In the genomic region with DNA sequence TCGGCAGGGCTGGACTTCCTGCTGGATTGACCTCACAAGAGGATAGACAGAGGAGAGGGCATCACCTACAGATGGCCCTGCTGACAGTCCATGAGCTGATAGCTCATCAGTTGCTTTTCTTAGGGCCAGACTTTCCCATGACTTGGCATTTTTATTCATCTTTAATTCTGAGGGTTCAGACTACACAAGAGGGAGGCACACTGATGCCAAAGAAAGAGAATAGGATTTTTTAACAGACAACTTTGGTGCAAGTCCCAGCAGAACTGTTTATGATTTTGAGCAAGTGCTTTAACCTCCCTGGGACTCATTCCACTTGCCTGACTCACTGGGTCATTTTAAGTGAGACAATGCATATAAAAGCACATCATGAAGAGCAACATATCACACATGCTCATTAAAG, we compare ENCODE assay signal across 16 cellular contexts.
DNase-seq lines count a peak whose midpoint lies in the region; ATAC-seq, FAIRE-seq and TF ChIP-seq lines count a peak whose summit lies in the region.
"Had no signal": no experiment of that assay in that cellular context is flagged by ENCODE, and none has a peak within 500 bp of the region (broad histone marks: within the 10 kb centered on the region; RNA-seq: fewer than 3 reads in every experiment).

No MANE protein-coding gene starts in this region.

- DNase-seq in AG09309 (ENCODE audit: low read depth) (peak; percentile 72), LHCN-M2 (ENCODE audit: low read depth) (peak; percentile 7), epithelial cell of prostate (ENCODE audit: low read depth, low spot score) (peak; percentile 82), non-pigmented ciliary epithelial cell (ENCODE audit: low read depth) (peak; percentile 36), pancreas (no peak), NCI-H226 (no peak), WERI-Rb-1 (no peak)
- no peak for DNase-seq in stimulated activated CD4-positive, alpha-beta T cell treated with anti-CD3 and anti-CD28 coated beads, Interleukin-2, amount 100 ng/mL, for 24 hours
- DNase-seq: activated CD4-positive, alpha-beta T cell treated with anti-CD3 and anti-CD28 coated beads, Interleukin-2, amount 10 ng/mL, durations not matched to agents 24 days and 14 days; activated T-cell treated with anti-CD3 and anti-CD28 coated beads, Interleukin-2, amount 50 U/mL, for 1 hour; NCI-H187; NCI-H524 treated with DMSO at 0.1 percent for 48 hours; Peyer's patch; transverse colon had no signal

- WGBS in pancreas, 2 donors: 75 to 82% methylated on average over 1 of the region's 1 CpG

- no peaks in the 10 kb centered on the region for H3K36me3 ChIP-seq in pancreas
- H3K36me3 ChIP-seq in WERI-Rb-1: no peaks in the 10 kb centered on the region
- H3K36me3 ChIP-seq: Peyer's patch, transverse colon had no signal

- no peak for ATAC-seq in pancreas

- H3K9me3 ChIP-seq in pancreas (no peaks in the 10 kb centered on the region), WERI-Rb-1 (ENCODE audit: severe bottlenecking) (no peaks in the 10 kb centered on the region)
- H3K9me3 ChIP-seq: Peyer's patch, transverse colon had no signal

- H3K27me3 ChIP-seq in pancreas: no peaks in the 10 kb centered on the region
- peaks cover 69% of the 10 kb centered on the region for H3K27me3 ChIP-seq in WERI-Rb-1 (ENCODE audit: insufficient read depth, low read depth, severe bottlenecking)
- H3K27me3 ChIP-seq: transverse colon had no signal

- no peaks in the 10 kb centered on the region for H3K4me1 ChIP-seq in pancreas
- H3K4me1 ChIP-seq: Peyer's patch, transverse colon had no signal

- FAIRE-seq in pancreas (lab: Jason Lieb, UNC): no peak
- FAIRE-seq: islet of Langerhans had no signal

- H3K4me3 ChIP-seq in AG09309 (ENCODE audit: control insufficient read depth, low read depth, low read length) (no peak overlapping the region), pancreas (no peak overlapping the region), WERI-Rb-1 (ENCODE audit: low read depth, low read length) (no peak overlapping the region)
- H3K4me3 ChIP-seq: Peyer's patch, transverse colon had no signal

- intact Hi-C loops in pancreas (cut with DNase I): no loop called here

- H3K27ac ChIP-seq in epithelial cell of prostate (peak overlapping the region; percentile 91), pancreas (no peak overlapping the region), WERI-Rb-1 (no peak overlapping the region)
- H3K27ac ChIP-seq: KMS-11, Peyer's patch, transverse colon had no signal

- TF ChIP-seq CTCF in AG09309 (IDR thresholded peaks at IDR 0.05; ENCODE audit: control insufficient read depth, insufficient read depth, low read depth, low read length, missing control alignments) (no peak), pancreas (IDR thresholded peaks at IDR 0.05) (no peak), WERI-Rb-1 (IDR thresholded peaks at IDR 0.05; ENCODE audit: low read depth, low read length) (no peak)

Comparison
In these comparisons a context has a peak if more than half of its experiments do, and no peak if none do; other contexts are left out.
1. DNase-seq: peak in AG09309 (single experiment), LHCN-M2 (single experiment), epithelial cell of prostate (single experiment) and non-pigmented ciliary epithelial cell (single experiment); none in stimulated activated CD4-positive, alpha-beta T cell treated with anti-CD3 and anti-CD28 coated beads, Interleukin-2, amount 100 ng/mL, for 24 hours (0 of 2), pancreas (0 of 6), NCI-H226 (single experiment) and WERI-Rb-1 (single experiment).